ENCODE assay signal across 1 cellular context in the genomic region with DNA sequence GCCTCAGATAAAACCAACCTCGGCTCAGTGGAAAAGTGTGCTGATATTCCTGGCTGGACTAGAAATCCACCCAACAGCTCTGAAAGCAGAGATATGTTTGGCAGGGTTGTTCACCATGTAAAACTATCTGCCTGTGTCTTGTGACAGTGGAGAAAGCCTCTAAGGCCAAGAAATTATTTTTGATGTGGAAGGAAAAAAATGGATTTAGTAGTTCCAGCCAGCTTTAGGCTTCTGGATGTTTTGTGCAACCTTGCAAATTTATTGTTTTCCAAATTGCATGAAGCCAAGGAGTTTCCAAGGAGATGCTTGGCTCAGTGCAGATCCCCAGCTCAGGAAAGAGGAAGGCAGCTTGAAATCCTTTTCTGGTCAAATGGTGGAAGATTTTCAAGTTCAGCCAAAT.
TF ChIP-seq lines count a peak whose summit lies in the region.

No MANE protein-coding gene starts in this region.

TF ChIP-seq in HepG2, 621 proteins besides CTCF, POLR2A, EP300 and RAD21:
- TF ChIP-seq, protein P1, sequence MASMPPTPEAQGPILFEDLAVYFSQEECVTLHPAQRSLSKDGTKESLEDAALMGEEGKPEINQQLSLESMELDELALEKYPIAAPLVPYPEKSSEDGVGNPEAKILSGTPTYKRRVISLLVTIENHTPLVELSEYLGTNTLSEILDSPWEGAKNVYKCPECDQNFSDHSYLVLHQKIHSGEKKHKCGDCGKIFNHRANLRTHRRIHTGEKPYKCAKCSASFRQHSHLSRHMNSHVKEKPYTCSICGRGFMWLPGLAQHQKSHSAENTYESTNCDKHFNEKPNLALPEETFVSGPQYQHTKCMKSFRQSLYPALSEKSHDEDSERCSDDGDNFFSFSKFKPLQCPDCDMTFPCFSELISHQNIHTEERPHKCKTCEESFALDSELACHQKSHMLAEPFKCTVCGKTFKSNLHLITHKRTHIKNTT (CRISPR knock-in tag; IDR thresholded peaks at IDR 0.05): no peak
- TF ChIP-seq MAFK (conservative IDR thresholded peaks at IDR 0.05 in 1 of 2, IDR thresholded peaks at IDR 0.05 in 1 of 2; ENCODE audit: low read length in 2 of 2): peak; percentile 89 to 92
- TF ChIP-seq ATF1 (CRISPR knock-in tag; IDR thresholded peaks at IDR 0.05): no peak
- TF ChIP-seq MAFF (IDR thresholded peaks at IDR 0.05; ENCODE audit: low read depth, low read length): peak; percentile 87
- TF ChIP-seq ZNF20 (CRISPR knock-in tag; IDR thresholded peaks at IDR 0.05): no peak
- TF ChIP-seq HMG20A (CRISPR knock-in tag; IDR thresholded peaks at IDR 0.05; ENCODE audit: borderline replicate concordance): no peak
- no peak for TF ChIP-seq CCAR2 (optimal IDR thresholded peaks at IDR 0.05; ENCODE audit: low read depth, low read length)
- TF ChIP-seq, protein P2, sequence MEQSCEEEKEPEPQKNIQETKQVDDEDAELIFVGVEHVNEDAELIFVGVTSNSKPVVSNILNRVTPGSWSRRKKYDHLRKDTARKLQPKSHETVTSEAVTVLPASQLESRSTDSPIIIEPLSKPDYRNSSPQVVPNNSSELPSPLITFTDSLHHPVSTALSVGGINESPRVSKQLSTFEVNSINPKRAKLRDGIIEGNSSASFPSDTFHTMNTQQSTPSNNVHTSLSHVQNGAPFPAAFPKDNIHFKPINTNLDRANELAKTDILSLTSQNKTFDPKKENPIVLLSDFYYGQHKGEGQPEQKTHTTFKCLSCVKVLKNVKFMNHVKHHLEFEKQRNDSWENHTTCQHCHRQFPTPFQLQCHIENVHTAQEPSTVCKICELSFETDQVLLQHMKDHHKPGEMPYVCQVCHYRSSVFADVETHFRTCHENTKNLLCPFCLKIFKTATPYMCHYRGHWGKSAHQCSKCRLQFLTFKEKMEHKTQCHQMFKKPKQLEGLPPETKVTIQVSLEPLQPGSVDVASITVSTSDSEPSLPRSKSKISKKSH (CRISPR knock-in tag; IDR thresholded peaks at IDR 0.05; ENCODE audit: borderline replicate concordance): no peak
- TF ChIP-seq, protein P3, sequence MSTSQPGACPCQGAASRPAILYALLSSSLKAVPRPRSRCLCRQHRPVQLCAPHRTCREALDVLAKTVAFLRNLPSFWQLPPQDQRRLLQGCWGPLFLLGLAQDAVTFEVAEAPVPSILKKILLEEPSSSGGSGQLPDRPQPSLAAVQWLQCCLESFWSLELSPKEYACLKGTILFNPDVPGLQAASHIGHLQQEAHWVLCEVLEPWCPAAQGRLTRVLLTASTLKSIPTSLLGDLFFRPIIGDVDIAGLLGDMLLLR (CRISPR knock-in tag; IDR thresholded peaks at IDR 0.05): no peak
- TF ChIP-seq NCOA1 (CRISPR knock-in tag; IDR thresholded peaks at IDR 0.05): no peak
- no peak for TF ChIP-seq GPN1 (CRISPR knock-in tag; IDR thresholded peaks at IDR 0.05; ENCODE audit: borderline replicate concordance)
- TF ChIP-seq, protein P4, sequence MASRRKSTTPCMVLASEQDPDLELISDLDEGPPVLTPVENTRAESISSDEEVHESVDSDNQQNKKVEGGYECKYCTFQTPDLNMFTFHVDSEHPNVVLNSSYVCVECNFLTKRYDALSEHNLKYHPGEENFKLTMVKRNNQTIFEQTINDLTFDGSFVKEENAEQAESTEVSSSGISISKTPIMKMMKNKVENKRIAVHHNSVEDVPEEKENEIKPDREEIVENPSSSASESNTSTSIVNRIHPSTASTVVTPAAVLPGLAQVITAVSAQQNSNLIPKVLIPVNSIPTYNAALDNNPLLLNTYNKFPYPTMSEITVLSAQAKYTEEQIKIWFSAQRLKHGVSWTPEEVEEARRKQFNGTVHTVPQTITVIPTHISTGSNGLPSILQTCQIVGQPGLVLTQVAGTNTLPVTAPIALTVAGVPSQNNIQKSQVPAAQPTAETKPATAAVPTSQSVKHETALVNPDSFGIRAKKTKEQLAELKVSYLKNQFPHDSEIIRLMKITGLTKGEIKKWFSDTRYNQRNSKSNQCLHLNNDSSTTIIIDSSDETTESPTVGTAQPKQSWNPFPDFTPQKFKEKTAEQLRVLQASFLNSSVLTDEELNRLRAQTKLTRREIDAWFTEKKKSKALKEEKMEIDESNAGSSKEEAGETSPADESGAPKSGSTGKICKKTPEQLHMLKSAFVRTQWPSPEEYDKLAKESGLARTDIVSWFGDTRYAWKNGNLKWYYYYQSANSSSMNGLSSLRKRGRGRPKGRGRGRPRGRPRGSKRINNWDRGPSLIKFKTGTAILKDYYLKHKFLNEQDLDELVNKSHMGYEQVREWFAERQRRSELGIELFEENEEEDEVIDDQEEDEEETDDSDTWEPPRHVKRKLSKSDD (CRISPR knock-in tag; IDR thresholded peaks at IDR 0.05; ENCODE audit: low read depth): no peak
- TF ChIP-seq, protein P5, sequence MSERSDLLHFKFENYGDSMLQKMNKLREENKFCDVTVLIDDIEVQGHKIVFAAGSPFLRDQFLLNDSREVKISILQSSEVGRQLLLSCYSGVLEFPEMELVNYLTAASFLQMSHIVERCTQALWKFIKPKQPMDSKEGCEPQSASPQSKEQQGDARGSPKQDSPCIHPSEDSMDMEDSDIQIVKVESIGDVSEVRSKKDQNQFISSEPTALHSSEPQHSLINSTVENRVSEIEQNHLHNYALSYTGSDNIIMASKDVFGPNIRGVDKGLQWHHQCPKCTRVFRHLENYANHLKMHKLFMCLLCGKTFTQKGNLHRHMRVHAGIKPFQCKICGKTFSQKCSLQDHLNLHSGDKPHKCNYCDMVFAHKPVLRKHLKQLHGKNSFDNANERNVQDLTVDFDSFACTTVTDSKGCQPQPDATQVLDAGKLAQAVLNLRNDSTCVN (CRISPR knock-in tag; IDR thresholded peaks at IDR 0.05; ENCODE audit: borderline replicate concordance): no peak
- no peak for TF ChIP-seq NCOA5 (CRISPR knock-in tag; IDR thresholded peaks at IDR 0.05)
- TF ChIP-seq MYNN (CRISPR knock-in tag; IDR thresholded peaks at IDR 0.05; ENCODE audit: low read depth): no peak
- no peak for TF ChIP-seq TBP (CRISPR knock-in tag; IDR thresholded peaks at IDR 0.05)
